1 cellular context compared by ENCODE assay signal in genomic region chr1:148769495-148769894, GRCh38. TPM values are rescaled to one million over a fixed set of nuclear protein-coding genes. Genes with fewer than 3 reads are reported as not detected.
"Had no signal": no experiment of that assay in that cellular context is flagged by ENCODE, and none has a peak within 500 bp of the region (broad histone marks: within the 10 kb centered on the region; RNA-seq: fewer than 3 reads in every experiment).

No MANE protein-coding gene starts in this region.

RNA-seq across cellular contexts. Expression of gene NUDT4B, which starts 20.9 kb away (rescaled TPM):
- total RNA-seq: MCF 10A had no signal
